In the genomic region with DNA sequence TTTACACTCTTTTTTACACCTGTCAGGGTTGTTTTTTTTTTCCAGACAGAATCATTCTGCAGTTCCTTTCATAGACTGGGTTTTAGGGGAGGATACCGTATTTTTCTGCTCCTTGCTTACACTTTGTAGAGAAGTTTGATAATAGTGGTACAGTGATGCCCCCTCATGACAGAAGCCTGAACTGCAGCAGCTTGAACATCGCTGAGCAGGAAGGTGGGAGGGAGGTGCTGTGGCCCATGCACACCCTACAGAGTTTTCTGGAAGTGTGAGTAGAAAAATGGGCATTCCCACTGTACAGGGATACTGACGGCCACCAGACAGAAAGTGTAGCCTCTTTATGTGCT, we compare ENCODE assay signal across 8 cellular contexts. TPM values are rescaled to one million over a fixed set of nuclear protein-coding genes. Genes with fewer than 3 reads are reported as not detected.
DNase-seq lines count a peak whose midpoint lies in the region; ATAC-seq, FAIRE-seq and TF ChIP-seq lines count a peak whose summit lies in the region.

No MANE protein-coding gene starts in this region.

- H3K9ac ChIP-seq in KMS-11 = no peak overlapping the region

- H3K4me1 ChIP-seq in KMS-11 (ENCODE audit: low read depth, poor library complexity, severe bottlenecking) = no peaks in the 10 kb centered on the region
- peaks cover 10% of the 10 kb centered on the region for H3K4me1 ChIP-seq in cardiac muscle cell (ENCODE audit: low read depth)

- no peak overlapping the region for H3K27ac ChIP-seq in KMS-11
- H3K27ac ChIP-seq in cardiac muscle cell = no peak overlapping the region

- ATAC-seq in GM21723 (IDR thresholded peaks at IDR 0.05; ENCODE audit: unreplicated experiment) = peak; percentile 94

- peaks cover 41% of the 10 kb centered on the region for H3K4me1 Mint-ChIP-seq in activated naive CD4-positive, alpha-beta T cell treated with anti-CD3 and anti-CD28 coated beads, Interleukin-2, amount 10 ng/mL, durations not matched to agents 7 days and 5 days

- H3K4me3 ChIP-seq in KMS-11 (IDR thresholded peaks at IDR 0.05; ENCODE audit: insufficient read depth, low read depth, low read length) (no peak overlapping the region), cardiac muscle cell (no peak overlapping the region)

- peak overlapping the region; percentile 78 for H3K4me3 Mint-ChIP-seq in activated naive CD4-positive, alpha-beta T cell treated with anti-CD3 and anti-CD28 coated beads, Interleukin-2, amount 10 ng/mL, durations not matched to agents 7 days and 5 days

- CTCF ChIA-PET in activated naive CD4-positive, alpha-beta T cell treated with anti-CD3 and anti-CD28 coated beads, Interleukin-2, amount 10 ng/mL, durations not matched to agents 7 days and 5 days (lab: Charles Lee) = interaction anchor here (0.7 to 2.1 kb wide), 7 partner anchors 25 to 253 kb away, joined by 3 to 24 read pairs (median 3); no protein-coding TSS in a partner anchor

- no peaks in the 10 kb centered on the region for H3K27me3 Mint-ChIP-seq in activated naive CD4-positive, alpha-beta T cell treated with anti-CD3 and anti-CD28 coated beads, Interleukin-2, amount 10 ng/mL, durations not matched to agents 7 days and 5 days

- no peaks in the 10 kb centered on the region for H4K20me1 ChIP-seq in KMS-11 (ENCODE audit: insufficient read depth)

- no peak for FAIRE-seq in urothelium cell line (lab: Jason Lieb, UNC)

- H3K27me3 ChIP-seq in KMS-11 (ENCODE audit: insufficient read depth, low read depth) = no peaks in the 10 kb centered on the region
- H3K27me3 ChIP-seq in cardiac muscle cell = no peaks in the 10 kb centered on the region

- DNase-seq in EH (ENCODE audit: low read depth) (peak; percentile 75), SK-MEL-5 (ENCODE audit: low read depth, low spot score) (peak; percentile 80), cardiac muscle cell (ENCODE audit: low read depth in 1 of 2, low spot score in 1 of 2) (peak; percentile 83), pulmonary artery endothelial cell (ENCODE audit: low read depth, low spot score) (peak; percentile 40), urothelium cell line (ENCODE audit: low spot score) (peak; percentile 18)
- DNase-seq in activated naive CD4-positive, alpha-beta T cell treated with anti-CD3 and anti-CD28 coated beads, Interleukin-2, amount 10 ng/mL, durations not matched to agents 7 days and 5 days = peak; percentile 84

- TF ChIP-seq CTCF in KMS-11 (conservative IDR thresholded peaks at IDR 0.05; ENCODE audit: low read depth, low read length) (peak; percentile 82), cardiac muscle cell (IDR thresholded peaks at IDR 0.05; ENCODE audit: low read depth, low read length) (peak; percentile 75)

- H3K36me3 Mint-ChIP-seq in activated naive CD4-positive, alpha-beta T cell treated with anti-CD3 and anti-CD28 coated beads, Interleukin-2, amount 10 ng/mL, durations not matched to agents 7 days and 5 days = no peaks in the 10 kb centered on the region

- H3K36me3 ChIP-seq in KMS-11 (ENCODE audit: insufficient read depth) = no peaks in the 10 kb centered on the region
- H3K36me3 ChIP-seq in cardiac muscle cell = no peaks in the 10 kb centered on the region

- H3K4me2 ChIP-seq in KMS-11 = peak overlapping the region; percentile 42; the same call in 1 of the 2 replicates

- no peaks in the 10 kb centered on the region for H3K9me3 ChIP-seq in cardiac muscle cell (ENCODE audit: low read depth)

- in situ Hi-C loops in SK-MEL-5 (cut with HindIII; ENCODE audit: low pct_unique_long_range_greater_than_20kb, low sequenced_read_pairs) = no loop called here

- H3K27ac Mint-ChIP-seq in activated naive CD4-positive, alpha-beta T cell treated with anti-CD3 and anti-CD28 coated beads, Interleukin-2, amount 10 ng/mL, durations not matched to agents 7 days and 5 days = peak overlapping the region; percentile 84

- H2AFZ ChIP-seq in KMS-11 (ENCODE audit: low read depth) = peak overlapping the region; percentile 72

- peaks cover 2% of the 10 kb centered on the region for H3K9me3 Mint-ChIP-seq in activated naive CD4-positive, alpha-beta T cell treated with anti-CD3 and anti-CD28 coated beads, Interleukin-2, amount 10 ng/mL, durations not matched to agents 7 days and 5 days

- H3K79me2 ChIP-seq in KMS-11 (ENCODE audit: insufficient read depth, low read depth) = no peaks in the 10 kb centered on the region

RNA-seq across cellular contexts. Expression of a gene that starts 54.5 kb away (rescaled TPM):
- 0.05 TPM in 1 of 2 replicates, not detected in the other for total RNA-seq in SK-MEL-5 (2014; rRNA removed; shearing (Covaris generic))
- not detected in 2 replicates for polyA plus RNA-seq in SK-MEL-5 (2015; cell fraction: cytosol; rRNA removed)
- polyA plus RNA-seq in SK-MEL-5 (2015; cell fraction: nucleus; rRNA removed) = 0.72 and 1.8 TPM in 2 replicates
- total RNA-seq in cardiac muscle cell (0.42 and 2.4 TPM in 2 replicates), pulmonary artery endothelial cell (not detected in 2 replicates)
- polyA plus RNA-seq in cardiac muscle cell = 1.9 and 2.9 TPM in 2 replicates

Comparison
In these comparisons a context has a peak if more than half of its experiments do, and no peak if none do; other contexts are left out.
1. DNase-seq: peak in every context shown above with its lines; median percentile 84 in activated naive CD4-positive, alpha-beta T cell treated with anti-CD3 and anti-CD28 coated beads, Interleukin-2, amount 10 ng/mL, durations not matched to agents 7 days and 5 days; 83 in cardiac muscle cell; 80 in SK-MEL-5; 75 in EH; 40 in pulmonary artery endothelial cell; 18 in urothelium cell line.